16 cellular contexts compared by ENCODE assay signal in genomic region chr5:117713585-117714198, GRCh38.
DNase-seq lines count a peak whose midpoint lies in the region; ATAC-seq, FAIRE-seq and TF ChIP-seq lines count a peak whose summit lies in the region.
"Had no signal": no experiment of that assay in that cellular context is flagged by ENCODE, and none has a peak within 500 bp of the region (broad histone marks: within the 10 kb centered on the region; RNA-seq: fewer than 3 reads in every experiment).

No MANE protein-coding gene starts in this region.

- H3K9me3 Mint-ChIP-seq in GM23338: peaks cover 58% of the 10 kb centered on the region

- H3K27ac ChIP-seq in GM23338 (ENCODE audit: low read depth) (no peak overlapping the region), GM12878 (ENCODE audit: control insufficient read depth, insufficient read depth) (no peak overlapping the region)
- H3K27ac ChIP-seq: breast epithelium, upper lobe of right lung had no signal

- CTCF ChIA-PET in GM12878 (lab: Yijun Ruan, JAX): no interaction called here

- WGBS in GM12878 (ENCODE audit: insufficient coverage, insufficient replicate concordance, low lambda C conversion rate, missing lambda C conversion rate): 28% methylated on average over 3 of the region's 3 CpGs

- no peaks in the 10 kb centered on the region; the same call in 1 of the 3 replicates for H3K9me3 ChIP-seq in GM12878 (replicated peaks; ENCODE audit: control insufficient read depth, insufficient read depth, low read length)

- H3K9me2 ChIP-seq in GM23338 (ENCODE audit: insufficient read depth): no peaks in the 10 kb centered on the region

- TF ChIP-seq POLR2A in GM12878 (IDR thresholded peaks at IDR 0.05; ENCODE audit: low read depth, low read length): no peak

- SMC1A ChIA-PET in GM12878 (lab: Charles Lee; ENCODE audit: uncharacterized antibody, unreplicated experiment): no interaction called here

- BruUV-seq in GM12878 (replicated peaks; lab: Mats Ljungman, UMichigan): no TSS peak

- no peaks in the 10 kb centered on the region for H3K27me3 ChIP-seq in GM23338 (ENCODE audit: insufficient read depth)
- no peaks in the 10 kb centered on the region for H3K27me3 ChIP-seq in GM12878 (replicated peaks in 1 of 2; ENCODE audit: control insufficient read depth in 2 of 2, insufficient read depth in 2 of 2, low read length in 1 of 2)
- H3K27me3 ChIP-seq: breast epithelium, upper lobe of right lung had no signal

- peaks cover 44% of the 10 kb centered on the region; the same call in 2 of the 3 replicates for H3K36me3 Mint-ChIP-seq in GM23338 (ENCODE audit: low read depth)
- H3K36me3 Mint-ChIP-seq: activated naive CD4-positive, alpha-beta T cell treated with anti-CD3 and anti-CD28 coated beads, Interleukin-2, amount 10 ng/mL, durations not matched to agents 7 days and 5 days had no signal

- no peaks in the 10 kb centered on the region for H3K4me1 Mint-ChIP-seq in GM23338
- H3K4me1 Mint-ChIP-seq: activated naive CD4-positive, alpha-beta T cell treated with anti-CD3 and anti-CD28 coated beads, Interleukin-2, amount 10 ng/mL, durations not matched to agents 7 days and 5 days; IgD-negative memory B cell had no signal

- peaks cover 8% of the 10 kb centered on the region for H3K27me3 Mint-ChIP-seq in GM23338 (ENCODE audit: insufficient read depth, low read depth, poor library complexity)
- H3K27me3 Mint-ChIP-seq: activated naive CD4-positive, alpha-beta T cell treated with anti-CD3 and anti-CD28 coated beads, Interleukin-2, amount 10 ng/mL, durations not matched to agents 7 days and 5 days; IgD-negative memory B cell; stimulated activated naive CD8-positive, alpha-beta T cell treated with anti-CD3 and anti-CD28 coated beads, Interleukin-15, Interleukin-2, amounts not matched to agents 100 ng/mL and 50 ng/mL, for 24 hours had no signal

- ATAC-seq in GM23338 (no peak), GM12878 (no peak)
- ATAC-seq: left ventricle myocardium superior, upper lobe of right lung had no signal

- TF ChIP-seq EP300 in GM12878 (IDR thresholded peaks at IDR 0.05; ENCODE audit: borderline replicate concordance in 1 of 2, control insufficient read depth in 1 of 2, low read depth in 2 of 2, low read length in 2 of 2): no peak

- no peaks in the 10 kb centered on the region for H3F3A ChIP-seq in GM23338 (replicated peaks; ENCODE audit: low read depth)

- intact Hi-C loops in GM12878 (cut with micrococcal nuclease; ENCODE audit: unreplicated experiment): no loop called here

- TF ChIP-seq RAD21 in GM12878 (IDR thresholded peaks at IDR 0.05; ENCODE audit: insufficient read depth, low read depth, low read length): no peak

- no peak for TF ChIP-seq CTCF in GM23338 (conservative IDR thresholded peaks at IDR 0.05; ENCODE audit: low read depth in 2 of 2)
- no peak for TF ChIP-seq CTCF in GM12878 (IDR thresholded peaks at IDR 0.05 in 2 of 3, conservative IDR thresholded peaks at IDR 0.05 in 1 of 3; ENCODE audit: control insufficient read depth in 2 of 3, extremely low read depth in 1 of 3, insufficient read depth in 1 of 3, low read depth in 3 of 3, low read length in 3 of 3)

- no peak overlapping the region for H3K4me2 ChIP-seq in GM23338
- H3K4me2 ChIP-seq in GM12878 (ENCODE audit: control insufficient read depth, insufficient read depth): no peak overlapping the region

- no peak overlapping the region for H3K4me3 Mint-ChIP-seq in GM23338
- H3K4me3 Mint-ChIP-seq: activated naive CD4-positive, alpha-beta T cell treated with anti-CD3 and anti-CD28 coated beads, Interleukin-2, amount 10 ng/mL, durations not matched to agents 7 days and 5 days; IgD-negative memory B cell; stimulated activated naive CD8-positive, alpha-beta T cell treated with anti-CD3 and anti-CD28 coated beads, Interleukin-15, Interleukin-2, amounts not matched to agents 100 ng/mL and 50 ng/mL, for 24 hours had no signal

- H3K4me3 ChIP-seq in GM23338 (no peak overlapping the region), GM12878 (no peak overlapping the region)
- H3K4me3 ChIP-seq: breast epithelium, upper lobe of right lung had no signal

- H3K27ac Mint-ChIP-seq in GM23338: no peak overlapping the region
- H3K27ac Mint-ChIP-seq: activated naive CD4-positive, alpha-beta T cell treated with anti-CD3 and anti-CD28 coated beads, Interleukin-2, amount 10 ng/mL, durations not matched to agents 7 days and 5 days; stimulated activated naive CD8-positive, alpha-beta T cell treated with anti-CD3 and anti-CD28 coated beads, Interleukin-15, Interleukin-2, amounts not matched to agents 100 ng/mL and 50 ng/mL, for 24 hours had no signal

- peaks cover 4% of the 10 kb centered on the region for H3K36me3 ChIP-seq in GM23338 (ENCODE audit: insufficient read depth)
- H3K36me3 ChIP-seq in GM12878 (ENCODE audit: control insufficient read depth in 2 of 2, insufficient read depth in 2 of 2, low read length in 1 of 2): no peaks in the 10 kb centered on the region
- H3K36me3 ChIP-seq: breast epithelium, upper lobe of right lung had no signal

- H3K9ac ChIP-seq in GM12878 (ENCODE audit: control insufficient read depth, insufficient read depth, low read length): no peak overlapping the region

- POLR2A ChIA-PET in GM12878 (lab: Charles Lee): no interaction called here

- in situ Hi-C loops in KBM-7 (cut with MboI; ENCODE audit: low pct_unique_long_range_greater_than_20kb, low sequenced_read_pairs): no loop called here
- in situ Hi-C loops in GM12878 (cut with MboI): no loop called here

- RAD21 ChIA-PET in GM12878 (lab: Charles Lee; ENCODE audit: unreplicated experiment): no interaction called here

- FAIRE-seq in GM12878 (lab: Jason Lieb, UNC): peak; percentile 69

- H2AFZ ChIP-seq in GM23338: no peak overlapping the region
- no peak overlapping the region for H2AFZ ChIP-seq in GM12878 (ENCODE audit: control insufficient read depth, low read depth, low read length)

- H3K79me2 ChIP-seq in GM23338 (replicated peaks; ENCODE audit: insufficient read depth) (no peaks in the 10 kb centered on the region), GM12878 (ENCODE audit: control insufficient read depth, insufficient read depth, low read length) (no peaks in the 10 kb centered on the region)

- H3K4me1 ChIP-seq in GM23338 (ENCODE audit: insufficient read depth): no peaks in the 10 kb centered on the region
- no peaks in the 10 kb centered on the region for H3K4me1 ChIP-seq in GM12878 (ENCODE audit: control insufficient read depth, insufficient read depth, low read length)
- H3K4me1 ChIP-seq: breast epithelium, upper lobe of right lung had no signal

- H4K20me1 ChIP-seq in GM23338 (replicated peaks; ENCODE audit: insufficient read depth) (no peaks in the 10 kb centered on the region), GM12878 (ENCODE audit: control insufficient read depth, insufficient read depth) (no peaks in the 10 kb centered on the region)

- DNase-seq in GM23338 (ENCODE audit: low spot score) (peak; percentile 16), KBM-7 (peak; percentile 22), GM12878 (ENCODE audit: low read depth, low spot score) (no peak), iris pigment epithelial cell (ENCODE audit: low read depth) (peak; percentile 0), pons (ENCODE audit: low spot score) (no peak), COR-L47 (lab: John Stamatoyannopoulos, UW) (no peak), NCI-H510A treated with DMSO at 0.1 percent for 48 hours (lab: John Stamatoyannopoulos, UW) (no peak), islet precursor cell (no peak)
- DNase-seq: activated naive CD4-positive, alpha-beta T cell treated with anti-CD3 and anti-CD28 coated beads, Interleukin-2, amount 10 ng/mL, durations not matched to agents 7 days and 5 days; DMS153; left ventricle myocardium superior; NCI-H1436; upper lobe of right lung had no signal

TF ChIP-seq in GM23338, 12 proteins besides CTCF, POLR2A, EP300 and RAD21 (continues in another document):
- TF ChIP-seq ZNF331 (CRISPR knock-in tag; IDR thresholded peaks at IDR 0.05; ENCODE audit: low read depth): no peak
- TF ChIP-seq CREB1 (CRISPR knock-in tag; IDR thresholded peaks at IDR 0.05; ENCODE audit: low read depth): no peak
- no peak for TF ChIP-seq STAT1 (IDR thresholded peaks at IDR 0.05; ENCODE audit: unreplicated experiment)
- TF ChIP-seq ZNF114 (CRISPR knock-in tag; IDR thresholded peaks at IDR 0.05): no peak

TF ChIP-seq in GM12878, 131 proteins besides CTCF, POLR2A, EP300 and RAD21:
- TF ChIP-seq STAT1 (conservative IDR thresholded peaks at IDR 0.05) (no peak), CEBPZ (IDR thresholded peaks at IDR 0.05; ENCODE audit: low read depth, low read length) (peak; percentile 72), YY1 (IDR thresholded peaks at IDR 0.05; ENCODE audit: low read depth, low read length) (peak; percentile 40; the same call in 1 of the 2 replicates), RCOR1 (conservative IDR thresholded peaks at IDR 0.05; ENCODE audit: low read depth, low read length) (no peak), CBX5 (IDR thresholded peaks at IDR 0.05; ENCODE audit: low read depth) (peak; percentile 99)

Comparison
In these comparisons a context has a peak if more than half of its experiments do, and no peak if none do; other contexts are left out.
1. DNase-seq: peak in GM23338 (single experiment), KBM-7 (single experiment) and iris pigment epithelial cell (single experiment); none in GM12878 (single experiment), pons (single experiment), COR-L47 (single experiment), NCI-H510A treated with DMSO at 0.1 percent for 48 hours (single experiment) and islet precursor cell (single experiment).